ENCODE assay signal across 8 cellular contexts in genomic region chr7:128830231-128831177, GRCh38. TPM values are rescaled to one million over a fixed set of nuclear protein-coding genes. Genes with fewer than 3 reads are reported as not detected.
A peak's percentile ranks its signal among the peaks of the same experiment; 100 is the strongest.
DNase-seq lines count a peak whose midpoint lies in the region; ATAC-seq and TF ChIP-seq lines count a peak whose summit lies in the region.

TSS of gene FLNC (plus strand) at chr7:128830406. CDS start at chr7:128830638, 232 bp downstream.

- peaks cover 46% of the 10 kb centered on the region for H3K79me2 ChIP-seq in ACC112 (ENCODE audit: control insufficient read depth, insufficient read depth, low read length, unreplicated experiment)

- intact Hi-C loops in esophagus squamous epithelium (cut with DNase I), result no loop called here

- peak within 1 kb of the TSS; percentile 99 for H3K4me3 ChIP-seq in ACC112 (ENCODE audit: low read depth, low read length)
- peak within 1 kb of the TSS; percentile 79 for H3K4me3 ChIP-seq in HUES64 (ENCODE audit: low read length)
- peak within 1 kb of the TSS; percentile 33 to 74 (median 50) for H3K4me3 ChIP-seq in esophagus squamous epithelium
- H3K4me3 ChIP-seq in thymus (ENCODE audit: low read length), result peak within 1 kb of the TSS; percentile 40

- WGBS in HUES64, result under 1% methylated on average over 109 of the region's 109 CpGs
- 0% methylated on average over 11 of the region's 109 CpGs; no CpG with 5 or more reads in 1 of the 2 donors for WGBS in esophagus squamous epithelium, 2 donors
- 3% methylated on average over 109 of the region's 109 CpGs for WGBS in thymus

- DNase-seq in activated T-cell treated with anti-CD3 and anti-CD28 coated beads for 1 hour (ENCODE audit: low read depth) (peak; percentile 7), esophagus squamous epithelium (lab: John Stamatoyannopoulos, UW) (no peak), myocyte (ENCODE audit: low read depth) (peak; percentile 87)

- peak within 1 kb of the TSS; percentile 63 for H3K27ac ChIP-seq in ACC112 (ENCODE audit: low read depth, low read length)
- peak within 1 kb of the TSS; percentile 51; the same call in 1 of the 2 replicates for H3K27ac ChIP-seq in HUES64 (ENCODE audit: low read depth, low read length)
- H3K27ac ChIP-seq in esophagus squamous epithelium, result peak within 1 kb of the TSS; percentile 70 to 92 (median 86)
- H3K27ac ChIP-seq in thymus (ENCODE audit: low read depth), result no peak within 1 kb of the TSS

- ATAC-seq in GM18511 (IDR thresholded peaks at IDR 0.05; ENCODE audit: unreplicated experiment) (no peak), GM19455 (IDR thresholded peaks at IDR 0.05; ENCODE audit: unreplicated experiment) (no peak)

- H3K9me3 ChIP-seq in HUES64 (ENCODE audit: insufficient read depth, low read depth, low read length) (no peaks in the 10 kb centered on the region), esophagus squamous epithelium (no peaks in the 10 kb centered on the region), thymus (ENCODE audit: control insufficient read depth) (no peaks in the 10 kb centered on the region)

- TF ChIP-seq CTCF in esophagus squamous epithelium (IDR thresholded peaks at IDR 0.05), result no peak

- H3K36me3 ChIP-seq in ACC112 (ENCODE audit: insufficient read depth, low read length) (peaks cover 3% of the 10 kb centered on the region; the same call in 1 of the 2 replicates), HUES64 (ENCODE audit: insufficient read depth, low read length) (peaks cover 6% of the 10 kb centered on the region; the same call in 1 of the 2 replicates), esophagus squamous epithelium (no peaks in the 10 kb centered on the region), thymus (ENCODE audit: control insufficient read depth, insufficient read depth) (no peaks in the 10 kb centered on the region)

- peak within 1 kb of the TSS; percentile 57 for H3K9ac ChIP-seq in HUES64 (ENCODE audit: low read depth, low read length)

- H3K27me3 ChIP-seq in ACC112 (ENCODE audit: insufficient read depth, low read length), result no peaks in the 10 kb centered on the region
- H3K27me3 ChIP-seq in HUES64 (ENCODE audit: insufficient read depth, low read length), result peaks cover 21% of the 10 kb centered on the region
- H3K27me3 ChIP-seq in esophagus squamous epithelium, result peaks cover 0 to 60% (median 0%) of the 10 kb centered on the region in 4 donors
- H3K27me3 ChIP-seq in thymus (ENCODE audit: control insufficient read depth, insufficient read depth), result peaks cover 40% of the 10 kb centered on the region

- H2AFZ ChIP-seq in ACC112 (ENCODE audit: low read length, unreplicated experiment), result peak within 1 kb of the TSS; percentile 52

- TF ChIP-seq POLR2A in esophagus squamous epithelium (IDR thresholded peaks at IDR 0.05), result peak in 2 of 4 donors; percentile 33 to 39

- H3K4me1 ChIP-seq in ACC112 (ENCODE audit: control insufficient read depth, insufficient read depth, low read length, unreplicated experiment) (peaks cover 38% of the 10 kb centered on the region), HUES64 (ENCODE audit: insufficient read depth, low read length) (peaks cover 35% of the 10 kb centered on the region), esophagus squamous epithelium (peaks cover 21 to 77% (median 38%) of the 10 kb centered on the region in 3 donors), thymus (ENCODE audit: control insufficient read depth, insufficient read depth, low read length) (peaks cover 2% of the 10 kb centered on the region)

RNA-seq across cellular contexts. Expression of gene FLNC, which starts in this region (rescaled TPM):
- 13.6 TPM for polyA plus RNA-seq in HUES64 (2013, experiment 1 of 2)
- polyA plus RNA-seq in HUES64 (2013, experiment 2 of 2), result 13.6 TPM
- total RNA-seq in esophagus squamous epithelium (10 to 100 TPM in 2 of 4 donors, 1 to 10 TPM in 2; 3.0 to 27.3 (median 7.5) TPM), myocyte (703 and 1,085 TPM in 2 replicates)
- 401 TPM for polyA plus RNA-seq in myocyte (2012)
- 0.96 TPM for polyA plus RNA-seq in thymus

Comparison
In these comparisons a context has a peak if more than half of its experiments do, and no peak if none do; other contexts are left out.
1. RNA of gene FLNC (total RNA-seq): 703 to 1,085 TPM in myocyte; 3.0 to 27.3 TPM in esophagus squamous epithelium; every median in the first group is over 10 times any median in the second.
2. H3K4me3 ChIP-seq: peak in every context shown above with its lines; median percentile 99 in ACC112; 79 in HUES64; 50 in esophagus squamous epithelium; 40 in thymus.